8 cellular contexts compared by ENCODE assay signal in the genomic region with DNA sequence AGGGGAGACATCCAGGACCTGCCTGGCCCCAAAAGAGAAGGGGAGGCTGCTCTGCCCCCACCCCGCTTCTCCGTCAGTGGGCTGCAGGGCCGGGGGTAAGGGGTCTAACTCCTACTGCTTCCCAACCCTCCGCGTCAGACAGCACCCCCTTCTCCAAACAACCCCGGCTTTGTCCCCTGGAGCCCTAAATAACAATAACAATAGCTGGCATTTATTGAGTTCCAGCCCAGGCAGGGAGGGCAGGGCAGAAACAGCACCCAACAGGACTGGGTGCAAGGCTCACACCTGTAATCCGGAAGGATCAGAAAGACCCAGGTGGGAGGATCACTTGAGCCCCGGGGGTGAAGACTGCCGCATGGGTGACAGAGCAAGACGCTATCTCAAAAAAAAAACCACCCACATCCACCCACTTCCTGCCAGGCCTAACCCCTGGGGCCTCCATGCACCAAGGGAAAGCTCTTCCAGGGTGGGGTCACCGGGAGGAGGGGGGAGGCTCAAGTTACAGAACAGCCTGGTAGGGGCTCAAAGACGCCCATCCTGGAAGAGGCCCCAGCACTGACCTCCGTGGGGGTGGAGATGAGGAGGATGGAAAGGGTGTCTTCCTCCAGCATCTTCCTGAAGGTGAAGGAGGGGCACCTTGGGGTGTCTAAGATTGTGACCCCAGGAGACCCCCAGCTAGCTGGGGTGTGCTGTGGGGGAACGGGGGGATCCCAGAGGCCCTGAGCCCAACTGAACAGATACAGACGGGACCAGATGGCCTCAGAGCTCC. TPM values are rescaled to one million over a fixed set of nuclear protein-coding genes. Genes with fewer than 3 reads are reported as not detected.
DNase-seq lines count a peak whose midpoint lies in the region; ATAC-seq and TF ChIP-seq lines count a peak whose summit lies in the region.

No MANE protein-coding gene starts in this region.

- peaks cover 10% of the 10 kb centered on the region for H3K4me1 ChIP-seq in upper lobe of right lung

- H3K36me3 ChIP-seq in upper lobe of right lung: no peaks in the 10 kb centered on the region

- peaks cover 12% of the 10 kb centered on the region for H3K27me3 ChIP-seq in upper lobe of right lung

- H3K36me3 Mint-ChIP-seq in activated naive CD4-positive, alpha-beta T cell treated with anti-CD3 and anti-CD28 coated beads, Interleukin-2, amount 50 U/mL, for 72 hours: no peaks in the 10 kb centered on the region

- intact Hi-C loops in upper lobe of right lung (cut with DNase I): no loop called here

- H3K9me3 ChIP-seq in upper lobe of right lung: no peaks in the 10 kb centered on the region

- H3K4me3 ChIP-seq in upper lobe of right lung: no peak overlapping the region

- in situ Hi-C loops in ACHN (cut with HindIII; ENCODE audit: low pct_ligation_motif_present, low pct_unique_long_range_greater_than_20kb, low sequenced_read_pairs): no loop called here

- no peaks in the 10 kb centered on the region for H3K9me3 Mint-ChIP-seq in activated naive CD4-positive, alpha-beta T cell treated with anti-CD3 and anti-CD28 coated beads, Interleukin-2, amount 50 U/mL, for 72 hours

- peak overlapping the region in 1 of 2 donors; percentile 72 for H3K27ac Mint-ChIP-seq in activated naive CD4-positive, alpha-beta T cell treated with anti-CD3 and anti-CD28 coated beads, Interleukin-2, amount 50 U/mL, for 72 hours

- ATAC-seq in activated naive CD4-positive, alpha-beta T cell treated with anti-CD3 and anti-CD28 coated beads, Interleukin-2, amount 50 U/mL, for 72 hours: peak; percentile 14 to 36
- no peak for ATAC-seq in upper lobe of right lung

- no peak for TF ChIP-seq CTCF in upper lobe of right lung (IDR thresholded peaks at IDR 0.05)

- peak; percentile 37 for DNase-seq in activated T-cell treated with anti-CD3 and anti-CD28 coated beads for 4 hours
- DNase-seq in activated T-cell treated with anti-CD3 and anti-CD28 coated beads, Interleukin-2, amount 50 U/mL, for 48 hours: no peak
- DNase-seq in M059J (ENCODE audit: low read depth): peak; percentile 53
- DNase-seq in activated naive CD4-positive, alpha-beta T cell treated with anti-CD3 and anti-CD28 coated beads, Interleukin-2, amount 50 U/mL, for 72 hours (ENCODE audit: low spot score in 2 of 2): no peak
- DNase-seq in stimulated activated CD8-positive, alpha-beta memory T cell treated with anti-CD3 and anti-CD28 coated beads, Interleukin-7, amount 100 ng/mL, for 4 hours (ENCODE audit: low read depth in 2 of 2): peak; percentile 31 to 38
- DNase-seq in upper lobe of right lung: no peak
- DNase-seq in pons (ENCODE audit: low spot score): no peak
- no peak for DNase-seq in ACHN

- H3K27ac ChIP-seq in upper lobe of right lung: no peak overlapping the region

RNA-seq across cellular contexts. Expression of gene FNDC11, which starts 1.3 kb away (rescaled TPM):
- total RNA-seq in M059J (2014; rRNA removed; shearing (Covaris generic)): not detected in 2 replicates
- total RNA-seq in activated naive CD4-positive, alpha-beta T cell treated with anti-CD3 and anti-CD28 coated beads, Interleukin-2, amount 50 U/mL, for 72 hours: under 1 TPM in 1 of 2 donors, not detected in 1; 0.10 TPM
- 0.32 TPM for total RNA-seq in upper lobe of right lung

RNA-seq across cellular contexts. Expression of gene SRMS, which starts 5.1 kb away (rescaled TPM):
- not detected in 2 replicates for total RNA-seq in M059J (2014; rRNA removed; shearing (Covaris generic))
- not detected for total RNA-seq in activated naive CD4-positive, alpha-beta T cell treated with anti-CD3 and anti-CD28 coated beads, Interleukin-2, amount 50 U/mL, for 72 hours
- total RNA-seq in upper lobe of right lung: not detected

RNA-seq across cellular contexts. Expression of gene PTK6, which starts 15.5 kb away (rescaled TPM):
- total RNA-seq in M059J (2014; rRNA removed; shearing (Covaris generic)): not detected in 2 replicates
- total RNA-seq in activated naive CD4-positive, alpha-beta T cell treated with anti-CD3 and anti-CD28 coated beads, Interleukin-2, amount 50 U/mL, for 72 hours: under 1 TPM; 0.54 to 0.57 TPM
- 4.9 TPM for total RNA-seq in upper lobe of right lung

RNA-seq across cellular contexts. Expression of gene HELZ2, which starts 21.4 kb away (rescaled TPM):
- total RNA-seq in M059J (2014; rRNA removed; shearing (Covaris generic)): 88.7 and 205 TPM in 2 replicates
- 10 to 100 TPM in 1 of 2 donors, 1 to 10 TPM in 1; 3.1 to 28.8 TPM for total RNA-seq in activated naive CD4-positive, alpha-beta T cell treated with anti-CD3 and anti-CD28 coated beads, Interleukin-2, amount 50 U/mL, for 72 hours
- total RNA-seq in upper lobe of right lung: 53.3 TPM

RNA-seq across cellular contexts. Expression of gene PPDPF, which starts 32.1 kb away (rescaled TPM):
- 263 and 328 TPM in 2 replicates for total RNA-seq in M059J (2014; rRNA removed; shearing (Covaris generic))
- 100 to 1,000 TPM in 1 of 2 donors, 10 to 100 TPM in 1; 60.7 to 117 TPM for total RNA-seq in activated naive CD4-positive, alpha-beta T cell treated with anti-CD3 and anti-CD28 coated beads, Interleukin-2, amount 50 U/mL, for 72 hours
- 355 TPM for total RNA-seq in upper lobe of right lung

Comparison
In these comparisons a context has a peak if more than half of its experiments do, and no peak if none do; other contexts are left out.
1. DNase-seq: peak in activated T-cell treated with anti-CD3 and anti-CD28 coated beads for 4 hours (single experiment), M059J (single experiment) and stimulated activated CD8-positive, alpha-beta memory T cell treated with anti-CD3 and anti-CD28 coated beads, Interleukin-7, amount 100 ng/mL, for 4 hours (2 of 2); none in activated T-cell treated with anti-CD3 and anti-CD28 coated beads, Interleukin-2, amount 50 U/mL, for 48 hours (0 of 2), activated naive CD4-positive, alpha-beta T cell treated with anti-CD3 and anti-CD28 coated beads, Interleukin-2, amount 50 U/mL, for 72 hours (0 of 2), upper lobe of right lung (single experiment), pons (single experiment) and ACHN (single experiment).